In genomic region chr10:5659702-5660528, GRCh38 we compare ENCODE assay signal across 1 cellular context.
TF ChIP-seq lines count a peak whose summit lies in the region.

No MANE protein-coding gene starts in this region.

TF ChIP-seq in HepG2, 621 proteins besides CTCF, POLR2A, EP300 and RAD21 (continued from another document and continues in another):
- TF ChIP-seq ARID4A (CRISPR knock-in tag; IDR thresholded peaks at IDR 0.05; ENCODE audit: borderline replicate concordance) = peak; percentile 67
- TF ChIP-seq THAP8 (CRISPR knock-in tag; IDR thresholded peaks at IDR 0.05; ENCODE audit: borderline replicate concordance) = no peak
- peak; percentile 24; the same call in 1 of the 2 replicates for TF ChIP-seq KLF12 (CRISPR knock-in tag; IDR thresholded peaks at IDR 0.05; ENCODE audit: borderline replicate concordance)
- peak; percentile 78 for TF ChIP-seq CREB1 (IDR thresholded peaks at IDR 0.05)
- no peak for TF ChIP-seq CREB1 (CRISPR knock-in tag; IDR thresholded peaks at IDR 0.05)
- TF ChIP-seq ZNF644 (CRISPR knock-in tag; IDR thresholded peaks at IDR 0.05; ENCODE audit: low read depth) = peak; percentile 86
- TF ChIP-seq PHF5A (CRISPR knock-in tag; IDR thresholded peaks at IDR 0.05; ENCODE audit: low read depth, unreplicated experiment) = no peak
- no peak for TF ChIP-seq PLSCR1 (CRISPR knock-in tag; IDR thresholded peaks at IDR 0.05; ENCODE audit: borderline replicate concordance)
- peak; percentile 99 for TF ChIP-seq PPARG (CRISPR knock-in tag; conservative IDR thresholded peaks at IDR 0.05)
- no peak for TF ChIP-seq AKAP8 (CRISPR knock-in tag; IDR thresholded peaks at IDR 0.05)
- TF ChIP-seq ZNF510 (CRISPR knock-in tag; IDR thresholded peaks at IDR 0.05; ENCODE audit: low read depth) = no peak; the same call in 1 of the 2 replicates
- no peak for TF ChIP-seq ZBTB3 (CRISPR knock-in tag; IDR thresholded peaks at IDR 0.05; ENCODE audit: borderline replicate concordance, low read depth)
- no peak for TF ChIP-seq ZBTB33 (CRISPR knock-in tag; IDR thresholded peaks at IDR 0.05)
- TF ChIP-seq NR2F1 (CRISPR knock-in tag; IDR thresholded peaks at IDR 0.05) = peak; percentile 90 to 94
- no peak for TF ChIP-seq FOXO4 (CRISPR knock-in tag; conservative IDR thresholded peaks at IDR 0.05)
- TF ChIP-seq ZKSCAN5 (CRISPR knock-in tag; IDR thresholded peaks at IDR 0.05) = no peak
- no peak for TF ChIP-seq IKZF4 (CRISPR knock-in tag; IDR thresholded peaks at IDR 0.05; ENCODE audit: borderline replicate concordance, low read depth, not compliant biosample characterization)
- peak; percentile 47; the same call in 1 of the 2 replicates for TF ChIP-seq TFDP1 (CRISPR knock-in tag; IDR thresholded peaks at IDR 0.05; ENCODE audit: borderline replicate concordance)
- no peak for TF ChIP-seq EZH2 (conservative IDR thresholded peaks at IDR 0.05; ENCODE audit: low read depth, low read length)
- TF ChIP-seq ZNF577 (CRISPR knock-in tag; IDR thresholded peaks at IDR 0.05; ENCODE audit: borderline replicate concordance, low read depth) = no peak
- TF ChIP-seq ELF1 (CRISPR knock-in tag; IDR thresholded peaks at IDR 0.05) = peak; percentile 85
- no peak for TF ChIP-seq RFXANK (CRISPR knock-in tag; IDR thresholded peaks at IDR 0.05)
- no peak for TF ChIP-seq ZNF407 (CRISPR knock-in tag; IDR thresholded peaks at IDR 0.05; ENCODE audit: not compliant biosample characterization)
- no peak for TF ChIP-seq GABPA (IDR thresholded peaks at IDR 0.05; ENCODE audit: low read depth, low read length)
- peak; percentile 68 for TF ChIP-seq GABPA (CRISPR knock-in tag; IDR thresholded peaks at IDR 0.05; ENCODE audit: low read depth)
- 0 out of 2 replicates have a peak, but pooled peaks have one; percentile 16 for TF ChIP-seq ZNF749 (CRISPR knock-in tag; IDR thresholded peaks at IDR 0.05; ENCODE audit: borderline replicate concordance)
- TF ChIP-seq ZNF414 (CRISPR knock-in tag; IDR thresholded peaks at IDR 0.05) = peak; percentile 70; the same call in 1 of the 2 replicates
- TF ChIP-seq KDM1A (CRISPR knock-in tag; IDR thresholded peaks at IDR 0.05) = 0 out of 2 replicates have a peak, but pooled peaks have one; percentile 25
- peak; percentile 42; the same call in 1 of the 2 replicates for TF ChIP-seq PRDM15 (CRISPR knock-in tag; IDR thresholded peaks at IDR 0.05)
- peak; percentile 30 for TF ChIP-seq SMC3 (IDR thresholded peaks at IDR 0.05; ENCODE audit: low read length)
